Comparison of ENCODE assay signal across 1 cellular context in genomic region chr4:121950680-121951569, GRCh38.
TF ChIP-seq lines count a peak whose summit lies in the region.

No MANE protein-coding gene starts in this region.

TF ChIP-seq in HepG2, 621 proteins besides CTCF, POLR2A, EP300 and RAD21 (continued from another document):
- TF ChIP-seq ZNF687 (CRISPR knock-in tag; IDR thresholded peaks at IDR 0.05) (0 out of 2 replicates have a peak, but pooled peaks have one; percentile 2), KDM6A (CRISPR knock-in tag; IDR thresholded peaks at IDR 0.05; ENCODE audit: low read depth) (no peak), FLYWCH1 (CRISPR knock-in tag; IDR thresholded peaks at IDR 0.05) (no peak), SALL2 (CRISPR knock-in tag; IDR thresholded peaks at IDR 0.05) (no peak), MYPOP (CRISPR knock-in tag; IDR thresholded peaks at IDR 0.05) (0 out of 2 replicates have a peak, but pooled peaks have one; percentile 8), ZNF768 (CRISPR knock-in tag; IDR thresholded peaks at IDR 0.05) (0 out of 2 replicates have a peak, but pooled peaks have one; percentile 20), TSC22D2 (CRISPR knock-in tag; IDR thresholded peaks at IDR 0.05; ENCODE audit: borderline replicate concordance) (no peak)
TF ChIP-seq in HepG2: peak in this region for 6.
